40 cellular contexts compared by ENCODE assay signal in the genomic region with DNA sequence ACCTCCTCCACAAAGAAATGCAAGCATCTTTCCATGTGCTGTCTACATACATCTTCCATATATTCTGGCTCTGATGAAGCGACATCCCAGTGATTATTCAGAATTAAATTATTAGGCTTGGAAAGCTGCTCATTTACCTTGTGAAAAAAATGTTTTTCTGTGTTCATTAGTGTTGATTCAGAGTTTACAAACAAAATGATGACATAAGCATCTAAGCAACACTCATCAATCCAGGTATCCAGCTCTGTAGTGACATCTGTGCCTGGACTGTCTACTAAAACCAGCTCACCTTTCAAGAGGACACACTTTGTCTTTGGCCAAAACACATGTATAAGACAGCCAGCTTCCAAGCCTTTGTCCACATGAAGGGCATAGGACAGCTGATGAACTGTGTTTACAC. TPM values are rescaled to one million over a fixed set of nuclear protein-coding genes. Genes with fewer than 3 reads are reported as not detected.
"Had no signal": no experiment of that assay in that cellular context is flagged by ENCODE, and none has a peak within 500 bp of the region (broad histone marks: within the 10 kb centered on the region; RNA-seq: fewer than 3 reads in every experiment).

No MANE protein-coding gene starts in this region.

- H3K4me1 ChIP-seq: adrenal gland, breast epithelium, colonic mucosa, esophagus squamous epithelium had no signal

- DNase-seq: activated CD4-positive, alpha-beta memory T cell treated with anti-CD3 and anti-CD28 coated beads for 36 hours; activated CD4-positive, alpha-beta T cell treated with anti-CD3 and anti-CD28 coated beads for 36 hours; activated CD4-positive, alpha-beta T cell treated with anti-CD3 and anti-CD28 coated beads, Interleukin-2, amount 10 ng/mL, durations not matched to agents 24 days and 14 days; activated CD4-positive, CD25-positive, alpha-beta regulatory T cell; activated CD4-positive, CD25-positive, alpha-beta regulatory T cell treated with anti-CD3 and anti-CD28 coated beads, Interleukin-2, amount 50 U/mL, for 72 hours; activated CD8-positive, alpha-beta memory T cell treated with anti-CD3 and anti-CD28 coated beads, Interleukin-2, amount 10 ng/mL, durations not matched to agents 7 days and 5 days; activated CD8-positive, alpha-beta memory T cell treated with anti-CD3 and anti-CD28 coated beads, Interleukin-2, amount 50 U/mL, for 4 hours; activated CD8-positive, alpha-beta T cell treated with anti-CD3 and anti-CD28 coated beads, Interleukin-2, amount 10 ng/mL, durations not matched to agents 7 days and 5 days; activated effector memory CD4-positive, alpha-beta T cell treated with anti-CD3 and anti-CD28 coated beads, Interleukin-2, amount 50 U/mL, for 16 hours; activated naive CD4-positive, alpha-beta T cell treated with anti-CD3 and anti-CD28 coated beads for 36 hours; activated naive CD8-positive, alpha-beta T cell treated with anti-CD3 and anti-CD28 coated beads for 36 hours; activated naive CD8-positive, alpha-beta T cell treated with anti-CD3 and anti-CD28 coated beads, Interleukin-2, amount 50 U/mL, for 24 hours; activated T-cell treated with anti-CD3 and anti-CD28 coated beads, Interleukin-2, amount 50 U/mL, for 1 hour; activated T-cell treated with anti-CD3 and anti-CD28 coated beads, Interleukin-2, amount 50 U/mL, for 48 hours; adrenal gland; central memory CD4-positive, alpha-beta T cell; cerebellar nuclear complex; colonic mucosa; effector CD8-positive, alpha-beta T cell; esophagus squamous epithelium; foreskin melanocyte; heart right ventricle; T-helper 17 cell had no signal

- H3K4me3 Mint-ChIP-seq: activated CD4-positive, alpha-beta memory T cell treated with anti-CD3 and anti-CD28 coated beads for 36 hours; activated CD4-positive, alpha-beta T cell treated with anti-CD3 and anti-CD28 coated beads for 36 hours; activated CD4-positive, alpha-beta T cell treated with anti-CD3 and anti-CD28 coated beads, Interleukin-2, amount 10 ng/mL, durations not matched to agents 24 days and 14 days; activated CD8-positive, alpha-beta memory T cell treated with anti-CD3 and anti-CD28 coated beads, Interleukin-2, amount 10 ng/mL, durations not matched to agents 7 days and 5 days; activated CD8-positive, alpha-beta T cell treated with anti-CD3 and anti-CD28 coated beads, Interleukin-2, amount 10 ng/mL, durations not matched to agents 7 days and 5 days; activated naive CD4-positive, alpha-beta T cell treated with anti-CD3 and anti-CD28 coated beads for 36 hours; activated naive CD4-positive, alpha-beta T cell treated with anti-CD3 and anti-CD28 coated beads, Interleukin-2, amount 50 U/mL, for 24 hours; activated naive CD8-positive, alpha-beta T cell treated with anti-CD3 and anti-CD28 coated beads for 36 hours; activated naive CD8-positive, alpha-beta T cell treated with anti-CD3 and anti-CD28 coated beads, Interleukin-2, amount 50 U/mL, for 24 hours; activated T-helper 1 cell treated with anti-CD3 and anti-CD28 coated beads, Interleukin-12 subunit alpha, Interleukin-12 subunit beta, Interleukin-2, Interleukin-4 antibody, amounts not matched to agents 30 ng/mL and 10 ng/mL and 1 ng/mL, durations not matched to agents 14 hours and 24 hours and 36 hours; brain; T-helper 17 cell; T-helper 2 cell treated with Interferon-gamma antibody and Interleukin-4, amounts not matched to agents 5 μg/mL and 100 μg/mL, for 36 hours had no signal

- H3K27ac Mint-ChIP-seq: activated CD4-positive, alpha-beta memory T cell treated with anti-CD3 and anti-CD28 coated beads for 36 hours; activated CD4-positive, alpha-beta T cell treated with anti-CD3 and anti-CD28 coated beads for 36 hours; activated CD4-positive, alpha-beta T cell treated with anti-CD3 and anti-CD28 coated beads, Interleukin-2, amount 10 ng/mL, durations not matched to agents 24 days and 14 days; activated CD8-positive, alpha-beta memory T cell treated with anti-CD3 and anti-CD28 coated beads, Interleukin-2, amount 10 ng/mL, durations not matched to agents 7 days and 5 days; activated CD8-positive, alpha-beta T cell treated with anti-CD3 and anti-CD28 coated beads, Interleukin-2, amount 10 ng/mL, durations not matched to agents 7 days and 5 days; activated naive CD4-positive, alpha-beta T cell treated with anti-CD3 and anti-CD28 coated beads for 36 hours; activated naive CD4-positive, alpha-beta T cell treated with anti-CD3 and anti-CD28 coated beads, Interleukin-2, amount 50 U/mL, for 24 hours; activated naive CD8-positive, alpha-beta T cell treated with anti-CD3 and anti-CD28 coated beads for 36 hours; activated naive CD8-positive, alpha-beta T cell treated with anti-CD3 and anti-CD28 coated beads, Interleukin-2, amount 50 U/mL, for 24 hours; activated T-helper 1 cell treated with anti-CD3 and anti-CD28 coated beads, Interleukin-12 subunit alpha, Interleukin-12 subunit beta, Interleukin-2, Interleukin-4 antibody, amounts not matched to agents 30 ng/mL and 10 ng/mL and 1 ng/mL, durations not matched to agents 14 hours and 24 hours and 36 hours; activated T-helper 2 cell treated with anti-CD3 and anti-CD28 coated beads, Interferon-gamma antibody, Interleukin-2, Interleukin-4, amounts not matched to agents 10 μg/mL and 5 μg/mL and 100 μg/mL, durations not matched to agents 14 hours and 24 hours and 36 hours; brain; T-helper 17 cell; T-helper 2 cell treated with Interferon-gamma antibody and Interleukin-4, amounts not matched to agents 5 μg/mL and 100 μg/mL, for 36 hours had no signal

- H3K9me3 Mint-ChIP-seq: activated CD4-positive, alpha-beta T cell treated with anti-CD3 and anti-CD28 coated beads, Interleukin-2, amount 10 ng/mL, durations not matched to agents 24 days and 14 days; activated T-helper 1 cell treated with anti-CD3 and anti-CD28 coated beads, Interleukin-12 subunit alpha, Interleukin-12 subunit beta, Interleukin-2, Interleukin-4 antibody, amounts not matched to agents 30 ng/mL and 10 ng/mL and 1 ng/mL, durations not matched to agents 14 hours and 24 hours and 36 hours; activated T-helper 2 cell treated with anti-CD3 and anti-CD28 coated beads, Interferon-gamma antibody, Interleukin-2, Interleukin-4, amounts not matched to agents 10 μg/mL and 5 μg/mL and 100 μg/mL, durations not matched to agents 14 hours and 24 hours and 36 hours; T-helper 2 cell treated with Interferon-gamma antibody and Interleukin-4, amounts not matched to agents 5 μg/mL and 100 μg/mL, for 36 hours had no signal

- H3K27me3 ChIP-seq: adrenal gland, ascending aorta, breast epithelium, cardiac muscle cell, colonic mucosa, esophagus squamous epithelium, gastroesophageal sphincter, heart right ventricle had no signal

- H3K27ac ChIP-seq: adrenal gland, ascending aorta, breast epithelium, cardiac muscle cell, colonic mucosa, epithelial cell of prostate, esophagus squamous epithelium, gastroesophageal sphincter, heart right ventricle had no signal

- H3K36me3 ChIP-seq: adrenal gland, ascending aorta, breast epithelium, cardiac muscle cell, colonic mucosa, esophagus squamous epithelium, gastroesophageal sphincter, heart right ventricle had no signal

- H3K9me3 ChIP-seq: ascending aorta, breast epithelium, colonic mucosa, esophagus squamous epithelium, gastroesophageal sphincter had no signal

- H3K4me1 Mint-ChIP-seq: activated CD4-positive, alpha-beta T cell treated with anti-CD3 and anti-CD28 coated beads for 36 hours; activated CD8-positive, alpha-beta memory T cell treated with anti-CD3 and anti-CD28 coated beads, Interleukin-2, amount 10 ng/mL, durations not matched to agents 7 days and 5 days; activated naive CD4-positive, alpha-beta T cell treated with anti-CD3 and anti-CD28 coated beads, Interleukin-2, amount 50 U/mL, for 24 hours; activated naive CD8-positive, alpha-beta T cell treated with anti-CD3 and anti-CD28 coated beads, Interleukin-2, amount 50 U/mL, for 24 hours; T-helper 17 cell had no signal

- H3K4me3 ChIP-seq: adrenal gland, ascending aorta, breast epithelium, cardiac muscle cell, colonic mucosa, esophagus squamous epithelium, gastroesophageal sphincter, heart right ventricle had no signal

- ATAC-seq: activated CD4-positive, alpha-beta T cell treated with anti-CD3 and anti-CD28 coated beads for 36 hours; activated CD8-positive, alpha-beta memory T cell treated with anti-CD3 and anti-CD28 coated beads, Interleukin-2, amount 10 ng/mL, durations not matched to agents 7 days and 5 days; activated CD8-positive, alpha-beta T cell treated with anti-CD3 and anti-CD28 coated beads, Interleukin-2, amount 10 ng/mL, durations not matched to agents 7 days and 5 days; activated naive CD8-positive, alpha-beta T cell treated with anti-CD3 and anti-CD28 coated beads, Interleukin-2, amount 50 U/mL, for 24 hours; gastroesophageal sphincter; heart right ventricle; T-helper 17 cell had no signal

- FAIRE-seq: endometrium, endothelial cell of umbilical vein had no signal

- H3K36me3 Mint-ChIP-seq: activated CD4-positive, alpha-beta memory T cell treated with anti-CD3 and anti-CD28 coated beads for 36 hours; activated CD8-positive, alpha-beta memory T cell treated with anti-CD3 and anti-CD28 coated beads, Interleukin-2, amount 10 ng/mL, durations not matched to agents 7 days and 5 days; activated naive CD4-positive, alpha-beta T cell treated with anti-CD3 and anti-CD28 coated beads, Interleukin-2, amount 50 U/mL, for 24 hours; brain had no signal

RNA-seq across cellular contexts. Expression of gene SPATA31C2, which starts 51.1 kb away (rescaled TPM):
- total RNA-seq: activated CD4-positive, alpha-beta memory T cell treated with anti-CD3 and anti-CD28 coated beads for 36 hours; activated CD8-positive, alpha-beta memory T cell treated with anti-CD3 and anti-CD28 coated beads, Interleukin-2, amount 10 ng/mL, durations not matched to agents 7 days and 5 days; activated CD8-positive, alpha-beta T cell treated with anti-CD3 and anti-CD28 coated beads, Interleukin-2, amount 10 ng/mL, durations not matched to agents 7 days and 5 days; activated naive CD4-positive, alpha-beta T cell treated with anti-CD3 and anti-CD28 coated beads for 36 hours; activated T-helper 2 cell treated with anti-CD3 and anti-CD28 coated beads, Interferon-gamma antibody, Interleukin-2, Interleukin-4, amounts not matched to agents 10 μg/mL and 5 μg/mL and 100 μg/mL, durations not matched to agents 14 hours and 24 hours and 36 hours; adrenal gland; ascending aorta; breast epithelium; cardiac muscle cell; colonic mucosa; dermis microvascular lymphatic vessel endothelial cell; endothelial cell of umbilical vein; esophagus squamous epithelium; fibroblast of lung; fibroblast of villous mesenchyme; gastroesophageal sphincter; glomerular endothelial cell; heart right ventricle; T-helper 17 cell had no signal
- polyA plus RNA-seq: adrenal gland, cardiac muscle cell, endothelial cell of umbilical vein, esophagus, fibroblast of lung, heart right ventricle had no signal
